20 cellular contexts compared by ENCODE assay signal in the genomic region with DNA sequence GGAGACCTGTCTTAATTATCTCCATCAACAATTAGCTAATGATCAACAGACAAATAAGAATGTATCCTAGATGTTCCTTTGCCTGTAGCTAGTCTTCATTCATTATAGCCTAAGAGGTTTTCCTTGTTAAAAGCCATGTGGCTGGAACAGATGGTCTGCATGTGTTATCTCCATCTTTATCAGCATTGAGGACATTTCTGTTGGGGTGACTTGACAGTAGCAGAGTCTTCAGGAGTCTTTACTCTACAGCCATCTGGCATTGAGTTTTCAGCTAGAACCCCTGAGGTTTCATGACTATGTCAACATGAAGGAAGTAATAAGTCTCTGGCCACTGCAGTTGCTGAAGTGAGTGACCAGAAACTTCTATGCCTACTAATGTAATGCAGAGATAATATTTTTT.
"Had no signal": no experiment of that assay in that cellular context is flagged by ENCODE, and none has a peak within 500 bp of the region (broad histone marks: within the 10 kb centered on the region; RNA-seq: fewer than 3 reads in every experiment).

No MANE protein-coding gene starts in this region.

- H3K79me2 ChIP-seq: parathyroid adenoma had no signal

- H3K27me3 ChIP-seq: heart left ventricle, right lobe of liver, tibial artery, upper lobe of left lung, uterus had no signal

- ATAC-seq: heart left ventricle; left colon; left ventricle myocardium superior; naive thymus-derived CD4-positive, alpha-beta T cell; right lobe of liver; stimulated activated effector memory CD8-positive, alpha-beta T cell treated with anti-CD3 and anti-CD28 coated beads, Interleukin-12 subunit alpha, Interleukin-12 subunit beta, amount 100 ng/mL, for 72 hours; stimulated activated naive CD8-positive, alpha-beta T cell treated with anti-CD3 and anti-CD28 coated beads, Interleukin-15, Interleukin-2, amounts not matched to agents 100 U/mL and 50 U/mL, for 24 hours had no signal

- H3K9me3 ChIP-seq: heart left ventricle, prostate gland, right lobe of liver, tibial artery, upper lobe of left lung, uterus had no signal

- H2AFZ ChIP-seq: parathyroid adenoma had no signal

- DNase-seq: dorsolateral prefrontal cortex; effector CD8-positive, alpha-beta T cell; foreskin melanocyte; heart left ventricle; hippocampal formation; left colon; left ventricle myocardium superior; naive thymus-derived CD4-positive, alpha-beta T cell; nephron progenitor cell; right lobe of liver; stimulated activated CD4-positive, alpha-beta T cell treated with anti-CD3 and anti-CD28 coated beads, Interleukin-4, amount 100 ng/mL, for 1 hour; stimulated activated CD8-positive, alpha-beta memory T cell treated with anti-CD3 and anti-CD28 coated beads, Interleukin-4, amount 100 ng/mL, for 48 hours; stimulated activated naive CD8-positive, alpha-beta T cell treated with anti-CD3 and anti-CD28 coated beads, Interleukin-15, Interleukin-2, amounts not matched to agents 100 U/mL and 50 U/mL, for 24 hours; tibial artery; upper lobe of left lung; uterus had no signal

- H3K36me3 ChIP-seq: heart left ventricle, prostate gland, right lobe of liver, tibial artery, upper lobe of left lung, uterus had no signal

- H3K9ac ChIP-seq: parathyroid adenoma had no signal

- H3K27ac ChIP-seq: dorsolateral prefrontal cortex, heart left ventricle, parathyroid adenoma, prostate gland, right lobe of liver, tibial artery, upper lobe of left lung, uterus had no signal

- H3K4me3 ChIP-seq: dorsolateral prefrontal cortex, heart left ventricle, lung, prostate gland, right lobe of liver, tibial artery, upper lobe of left lung, uterus had no signal

- H3K4me1 ChIP-seq: heart left ventricle, parathyroid adenoma, prostate gland, right lobe of liver, tibial artery, upper lobe of left lung, uterus had no signal
